In genomic region chr6:157867155-157867559, GRCh38 we compare ENCODE assay signal across 8 cellular contexts. TPM values are rescaled to one million over a fixed set of nuclear protein-coding genes. Genes with fewer than 3 reads are reported as not detected.
DNase-seq lines count a peak whose midpoint lies in the region; ATAC-seq and TF ChIP-seq lines count a peak whose summit lies in the region.

No MANE protein-coding gene starts in this region.

- peak overlapping the region; percentile 77 for H3K27ac Mint-ChIP-seq in activated naive CD8-positive, alpha-beta T cell

- peak overlapping the region; percentile 3 for H2BK5ac ChIP-seq in IMR-90 (ENCODE audit: low read depth, low read length, poor library complexity, severe bottlenecking)

- H3K9me1 ChIP-seq in IMR-90 (ENCODE audit: insufficient read depth, low read length) = peaks cover 27% of the 10 kb centered on the region

- in situ Hi-C loops in IMR-90 (cut with MboI; ENCODE audit: low sequenced_read_pairs) = no loop called here

- WGBS in IMR-90 (ENCODE audit: extremely low coverage in 2 of 2, insufficient read length in 1 of 2), 2 experiments = no CpG with 5 or more reads among the region's 5 CpGs

- peak; percentile 68; the same call in 1 of the 2 replicates for ATAC-seq in IMR-90 (ENCODE audit: low read depth)

- TF ChIP-seq POLR2A in IMR-90 (IDR thresholded peaks at IDR 0.05; ENCODE audit: low read depth, low read length) = no peak

- no peak for TF ChIP-seq CTCF in IMR-90 (conservative IDR thresholded peaks at IDR 0.05; ENCODE audit: low read depth, low read length)

- no peak overlapping the region for H3K4me2 ChIP-seq in IMR-90 (ENCODE audit: low read depth, low read length)

- H3K27me3 ChIP-seq in IMR-90 (ENCODE audit: control insufficient read depth, insufficient read depth, low read length) = no peaks in the 10 kb centered on the region

- H3K36me3 ChIP-seq in IMR-90 (ENCODE audit: control insufficient read depth, insufficient read depth, low read length) = peaks cover 23% of the 10 kb centered on the region

- H3K79me1 ChIP-seq in IMR-90 (ENCODE audit: low read depth in 1 of 2, low read length in 2 of 2) = peaks cover 31 to 74% of the 10 kb centered on the region in 2 experiments

- H3K27ac ChIP-seq in IMR-90 (ENCODE audit: insufficient read depth, low read length) = no peak overlapping the region

- no peak overlapping the region for H2BK120ac ChIP-seq in IMR-90 (ENCODE audit: low read depth, low read length)

- H3K4me3 ChIP-seq in IMR-90 (ENCODE audit: insufficient read depth, low read depth, low read length) = no peak overlapping the region

- peak overlapping the region; percentile 31; the same call in 1 of the 2 replicates for H3K4ac ChIP-seq in IMR-90 (ENCODE audit: low read depth, low read length)

- DNase-seq in AG08395 (ENCODE audit: low spot score) = peak; percentile 60
- peak; percentile 67 for DNase-seq in IMR-90
- DNase-seq in hepatic stellate cell (ENCODE audit: low spot score) = peak; percentile 33
- DNase-seq in NCI-H774 (lab: John Stamatoyannopoulos, UW) = no peak
- no peak for DNase-seq in NCI-H446 (lab: John Stamatoyannopoulos, UW)
- no peak for DNase-seq in C1 segment of cervical spinal cord (lab: John Stamatoyannopoulos, UW)
- no peak for DNase-seq in NCI-H187 (lab: John Stamatoyannopoulos, UW)

- no peaks in the 10 kb centered on the region for H3K27me3 Mint-ChIP-seq in activated naive CD8-positive, alpha-beta T cell

- H4K8ac ChIP-seq in IMR-90 (ENCODE audit: low read depth in 2 of 2, low read length in 2 of 2) = no peak overlapping the region

- H3K4me1 Mint-ChIP-seq in activated naive CD8-positive, alpha-beta T cell (ENCODE audit: low read depth) = peaks cover 29% of the 10 kb centered on the region

- dilution Hi-C loops in IMR-90 (cut with HindIII; ENCODE audit: low sequenced_read_pairs, unreplicated experiment) = no loop called here

- peaks cover 17% of the 10 kb centered on the region for H3K4me1 ChIP-seq in IMR-90 (ENCODE audit: control insufficient read depth, insufficient read depth, low read length)

- intact Hi-C loops in IMR-90 (cut with micrococcal nuclease) = no loop called here

- no peak overlapping the region for H2AFZ ChIP-seq in IMR-90 (replicated peaks; ENCODE audit: low read length, poor library complexity)

- peaks cover 52% of the 10 kb centered on the region for H4K20me1 ChIP-seq in IMR-90 (ENCODE audit: insufficient read depth, low read length)

- no peak overlapping the region for H3K14ac ChIP-seq in IMR-90 (replicated peaks; ENCODE audit: low read depth, low read length)

- no peak overlapping the region for H4K5ac ChIP-seq in IMR-90 (ENCODE audit: low read depth, low read length)

- no peak for TF ChIP-seq RAD21 in IMR-90 (IDR thresholded peaks at IDR 0.05; ENCODE audit: low read length)

- CTCF ChIA-PET in IMR-90 (lab: Yijun Ruan, JAX) = interaction anchor here (0.6 kb wide), 1 partner anchor 13 kb away, joined by 3 read pairs; no protein-coding TSS in a partner anchor

- H2AK9ac ChIP-seq in IMR-90 (replicated peaks; ENCODE audit: low read depth, low read length, poor library complexity) = no peak overlapping the region

- no peak overlapping the region for H4K91ac ChIP-seq in IMR-90 (ENCODE audit: insufficient read depth, low read depth, low read length)

- BruUV-seq in IMR-90 (replicated peaks; lab: Mats Ljungman, UMichigan) = no TSS peak

- H3K23ac ChIP-seq in IMR-90 (ENCODE audit: low read depth, low read length) = peak overlapping the region; percentile 44; the same call in 1 of the 2 replicates

- no peak overlapping the region for H2BK20ac ChIP-seq in IMR-90 (ENCODE audit: low read depth, low read length)

- H3K4me3 Mint-ChIP-seq in activated naive CD8-positive, alpha-beta T cell = peak overlapping the region; percentile 57

- peaks cover 16% of the 10 kb centered on the region for H3K36me3 Mint-ChIP-seq in activated naive CD8-positive, alpha-beta T cell

- no peak overlapping the region for H3K56ac ChIP-seq in IMR-90 (ENCODE audit: extremely low read depth, insufficient read depth, low read length)

- no peak overlapping the region for H2BK15ac ChIP-seq in IMR-90 (ENCODE audit: low read depth, low read length)

- POLR2A ChIA-PET in IMR-90 (lab: Charles Lee; ENCODE audit: unreplicated experiment) = no interaction called here

- H2AK5ac ChIP-seq in IMR-90 (ENCODE audit: low read depth, low read length) = no peak overlapping the region

- no peak overlapping the region for H3K9ac ChIP-seq in IMR-90 (ENCODE audit: low read depth, low read length)

- no peaks in the 10 kb centered on the region for H3K9me3 ChIP-seq in IMR-90 (ENCODE audit: control insufficient read depth, insufficient read depth, low read length)

- H3K9me3 Mint-ChIP-seq in activated naive CD8-positive, alpha-beta T cell (ENCODE audit: low read depth) = peaks cover 8% of the 10 kb centered on the region

- no peak overlapping the region for H3K18ac ChIP-seq in IMR-90 (ENCODE audit: low read depth, low read length)

TF ChIP-seq in IMR-90, 13 proteins besides CTCF, POLR2A, EP300 and RAD21:
- TF ChIP-seq MAZ (IDR thresholded peaks at IDR 0.05; ENCODE audit: borderline replicate concordance, low read depth, low read length) = no peak
- no peak for TF ChIP-seq RCOR1 (IDR thresholded peaks at IDR 0.05; ENCODE audit: insufficient replicate concordance, low read length)
- TF ChIP-seq FOS (IDR thresholded peaks at IDR 0.05; ENCODE audit: low read depth, low read length) = 0 out of 2 replicates have a peak, but pooled peaks have one; percentile 21
- no peak for TF ChIP-seq USF2 (IDR thresholded peaks at IDR 0.05; ENCODE audit: low read depth, low read length)

RNA-seq across cellular contexts. Expression of gene SNX9, which starts 44.1 kb away (rescaled TPM):
- total RNA-seq in IMR-90 (2012; rRNA removed) = 41.2 and 41.9 TPM in 2 replicates
- 34.8 and 35.3 TPM in 2 replicates for polyA plus RNA-seq in IMR-90 (2012; rRNA removed)
- 18.7 and 20.5 TPM in 2 replicates for polyA plus RNA-seq in IMR-90 (2012; cell fraction: cytosol; rRNA removed)
- polyA plus RNA-seq in IMR-90 (2012; cell fraction: nucleus; rRNA removed; ENCODE audit: low replicate concordance) = 20.1 and 45.0 TPM in 2 replicates

Comparison
In these comparisons a context has a peak if more than half of its experiments do, and no peak if none do; other contexts are left out.
1. DNase-seq: peak in AG08395 (single experiment), IMR-90 (single experiment) and hepatic stellate cell (single experiment); none in NCI-H774 (single experiment), NCI-H446 (0 of 2), C1 segment of cervical spinal cord (0 of 14) and NCI-H187 (0 of 2).